ENCODE assay signal across 1 cellular context in genomic region chr9:97985058-97985861, GRCh38.
TF ChIP-seq lines count a peak whose summit lies in the region.

No MANE protein-coding gene starts in this region.

TF ChIP-seq in GM12878, 131 proteins besides CTCF, POLR2A, EP300 and RAD21 (continued from another document and continues in another):
- no peak for TF ChIP-seq SREBF2 (IDR thresholded peaks at IDR 0.05; ENCODE audit: low read length)
- TF ChIP-seq ZBED1 (IDR thresholded peaks at IDR 0.05; ENCODE audit: borderline replicate concordance), result no peak
- no peak for TF ChIP-seq KAT2A (conservative IDR thresholded peaks at IDR 0.05; ENCODE audit: control insufficient read depth, low read depth, low read length)
- no peak for TF ChIP-seq TCF7 (IDR thresholded peaks at IDR 0.05; ENCODE audit: borderline replicate concordance)
- no peak for TF ChIP-seq NFIC (IDR thresholded peaks at IDR 0.05; ENCODE audit: low read depth, low read length)
- no peak; the same call in 2 of the 3 replicates for TF ChIP-seq POU2F2 (IDR thresholded peaks at IDR 0.05; ENCODE audit: borderline replicate concordance, low read depth, low read length)
- TF ChIP-seq ZBTB11 (CRISPR knock-in tag; IDR thresholded peaks at IDR 0.05), result no peak
- TF ChIP-seq ZBTB4 (CRISPR knock-in tag; IDR thresholded peaks at IDR 0.05), result no peak
- TF ChIP-seq LARP7 (IDR thresholded peaks at IDR 0.05), result peak; percentile 74; the same call in 1 of the 2 replicates
- TF ChIP-seq TARDBP (IDR thresholded peaks at IDR 0.05; ENCODE audit: borderline replicate concordance), result 0 out of 2 replicates have a peak, but pooled peaks have one; percentile 12
- no peak for TF ChIP-seq NFXL1 (IDR thresholded peaks at IDR 0.05; ENCODE audit: borderline replicate concordance)
- TF ChIP-seq CEBPZ (IDR thresholded peaks at IDR 0.05; ENCODE audit: low read depth, low read length), result no peak
- TF ChIP-seq CEBPB (IDR thresholded peaks at IDR 0.05; ENCODE audit: borderline replicate concordance in 1 of 2, low read depth in 2 of 2, low read length in 2 of 2), result no peak
- TF ChIP-seq IRF5 (IDR thresholded peaks at IDR 0.05; ENCODE audit: borderline replicate concordance), result no peak
- peak; percentile 39; the same call in 1 of the 2 replicates for TF ChIP-seq RB1 (IDR thresholded peaks at IDR 0.05; ENCODE audit: borderline replicate concordance)
- no peak for TF ChIP-seq SUZ12 (IDR thresholded peaks at IDR 0.05; ENCODE audit: unreplicated experiment)
- no peak for TF ChIP-seq TCF12 (IDR thresholded peaks at IDR 0.05; ENCODE audit: low read depth, low read length)
- TF ChIP-seq BRCA1 (IDR thresholded peaks at IDR 0.05; ENCODE audit: low read depth, low read length), result no peak
- no peak for TF ChIP-seq RCOR1 (conservative IDR thresholded peaks at IDR 0.05; ENCODE audit: low read depth, low read length)
- TF ChIP-seq ATF2 (IDR thresholded peaks at IDR 0.05; ENCODE audit: low read length), result no peak
- no peak for TF ChIP-seq WRNIP1 (IDR thresholded peaks at IDR 0.05; ENCODE audit: borderline replicate concordance, low read depth, low read length)
- 0 out of 2 replicates have a peak, but pooled peaks have one; percentile 5 for TF ChIP-seq NKRF (conservative IDR thresholded peaks at IDR 0.05)
- no peak for TF ChIP-seq CBX5 (IDR thresholded peaks at IDR 0.05; ENCODE audit: low read depth)
- TF ChIP-seq NRF1 (conservative IDR thresholded peaks at IDR 0.05; ENCODE audit: low read depth, low read length), result no peak
- TF ChIP-seq EED (IDR thresholded peaks at IDR 0.05; ENCODE audit: low read depth), result no peak
- TF ChIP-seq NFYA (IDR thresholded peaks at IDR 0.05; ENCODE audit: borderline replicate concordance, low read depth, low read length), result no peak
- no peak for TF ChIP-seq ZBTB40 (IDR thresholded peaks at IDR 0.05; ENCODE audit: borderline replicate concordance)
- TF ChIP-seq MEF2A (IDR thresholded peaks at IDR 0.05; ENCODE audit: insufficient read depth, low read depth, low read length), result no peak
- no peak for TF ChIP-seq CREB1 (IDR thresholded peaks at IDR 0.05; ENCODE audit: low read depth)
- TF ChIP-seq SMAD1 (IDR thresholded peaks at IDR 0.05; ENCODE audit: low read depth, partially characterized antibody), result no peak
- no peak for TF ChIP-seq TAF1 (IDR thresholded peaks at IDR 0.05; ENCODE audit: borderline replicate concordance, low read depth, low read length)
- no peak for TF ChIP-seq E2F4 (IDR thresholded peaks at IDR 0.05; ENCODE audit: low read depth, low read length)
- TF ChIP-seq EGR1 (IDR thresholded peaks at IDR 0.05; ENCODE audit: borderline replicate concordance in 1 of 2, low read depth in 2 of 2, low read length in 2 of 2), result no peak
- no peak for TF ChIP-seq HDAC6 (IDR thresholded peaks at IDR 0.05; ENCODE audit: unreplicated experiment)
- TF ChIP-seq BCL3 (IDR thresholded peaks at IDR 0.05; ENCODE audit: borderline replicate concordance, insufficient read depth, low read depth, low read length, poor library complexity, severe bottlenecking), result no peak
